ENCODE assay signal across 11 cellular contexts in genomic region chr9:5486988-5487387, GRCh38. TPM values are rescaled to one million over a fixed set of nuclear protein-coding genes. Genes with fewer than 3 reads are reported as not detected.
"Had no signal": no experiment of that assay in that cellular context is flagged by ENCODE, and none has a peak within 500 bp of the region (broad histone marks: within the 10 kb centered on the region; RNA-seq: fewer than 3 reads in every experiment).

No MANE protein-coding gene starts in this region.

- H3K4me3 Mint-ChIP-seq: GM23338, H9, HFFc6 had no signal

- H2AFZ ChIP-seq: GM23248, GM23338 had no signal

- H3K4me2 ChIP-seq: GM23338 had no signal

- H3K36me3 ChIP-seq: HAP-1 had no signal

- H3K4me3 ChIP-seq: GM23248, GM23338, HAP-1 had no signal

- DNase-seq: GM23248, GOT3, H7, H9, HCEC 1CT, HFFc6 had no signal

- H3K27ac ChIP-seq: GM23248 had no signal

- H3K27ac Mint-ChIP-seq: GM23338, H9, HFFc6 had no signal

- ATAC-seq: GM23338, HCT116 had no signal

- FAIRE-seq: H1, H54 had no signal

- H3K9ac ChIP-seq: GM23248 had no signal

- H3K9me3 ChIP-seq: HAP-1 had no signal

- H3K9me3 Mint-ChIP-seq: GM23338, H9, HFFc6 had no signal

RNA-seq across cellular contexts. Expression of gene PDCD1LG2, which starts 23.3 kb away (rescaled TPM):
- total RNA-seq: GM23338, H1, H7, H9 had no signal
- polyA plus RNA-seq: GM23338, H1 had no signal

RNA-seq across cellular contexts. Expression of gene CD274, which starts 36.6 kb away (rescaled TPM):
- total RNA-seq: GM23338, H7, H9 had no signal
- polyA plus RNA-seq: GM23338 had no signal
